Comparison of ENCODE assay signal across 8 cellular contexts in the genomic region with DNA sequence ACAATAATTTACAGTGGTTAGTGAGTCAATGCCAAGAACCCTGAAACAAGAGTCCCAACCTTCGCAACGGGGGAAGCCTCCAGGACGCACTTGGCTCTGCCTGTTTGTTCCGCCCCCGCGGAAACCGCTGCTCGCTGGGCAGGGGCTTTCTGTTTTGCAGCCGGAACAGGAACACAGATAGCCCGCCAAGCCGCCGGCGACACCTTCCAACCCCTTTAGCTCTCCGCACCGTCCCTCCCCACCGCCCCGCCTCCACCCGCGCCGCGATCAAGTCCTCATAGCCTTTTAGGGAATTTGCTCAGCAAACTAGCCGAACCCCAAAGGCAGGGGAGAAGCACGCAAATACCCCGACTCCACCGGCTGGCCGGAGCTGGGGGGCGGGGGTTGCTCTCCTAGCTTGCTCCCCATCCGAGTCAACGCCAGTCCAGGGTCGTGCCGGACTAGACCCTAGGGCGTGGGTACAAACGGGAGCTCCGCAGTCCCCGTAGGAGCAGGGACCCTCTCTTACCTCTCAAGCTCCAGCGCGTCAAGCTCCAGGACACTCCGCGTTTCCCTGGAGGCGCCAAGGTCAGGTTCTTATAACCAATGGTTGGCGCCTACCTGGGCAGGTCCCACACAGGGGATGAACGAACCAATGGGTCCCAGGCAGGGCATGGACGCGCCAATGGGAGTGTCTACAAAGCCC. TPM values are rescaled to one million over a fixed set of nuclear protein-coding genes. Genes with fewer than 3 reads are reported as not detected.
A peak's percentile ranks its signal among the peaks of the same experiment; 100 is the strongest.
DNase-seq lines count a peak whose midpoint lies in the region; ATAC-seq, FAIRE-seq and TF ChIP-seq lines count a peak whose summit lies in the region.

A gene with protein sequence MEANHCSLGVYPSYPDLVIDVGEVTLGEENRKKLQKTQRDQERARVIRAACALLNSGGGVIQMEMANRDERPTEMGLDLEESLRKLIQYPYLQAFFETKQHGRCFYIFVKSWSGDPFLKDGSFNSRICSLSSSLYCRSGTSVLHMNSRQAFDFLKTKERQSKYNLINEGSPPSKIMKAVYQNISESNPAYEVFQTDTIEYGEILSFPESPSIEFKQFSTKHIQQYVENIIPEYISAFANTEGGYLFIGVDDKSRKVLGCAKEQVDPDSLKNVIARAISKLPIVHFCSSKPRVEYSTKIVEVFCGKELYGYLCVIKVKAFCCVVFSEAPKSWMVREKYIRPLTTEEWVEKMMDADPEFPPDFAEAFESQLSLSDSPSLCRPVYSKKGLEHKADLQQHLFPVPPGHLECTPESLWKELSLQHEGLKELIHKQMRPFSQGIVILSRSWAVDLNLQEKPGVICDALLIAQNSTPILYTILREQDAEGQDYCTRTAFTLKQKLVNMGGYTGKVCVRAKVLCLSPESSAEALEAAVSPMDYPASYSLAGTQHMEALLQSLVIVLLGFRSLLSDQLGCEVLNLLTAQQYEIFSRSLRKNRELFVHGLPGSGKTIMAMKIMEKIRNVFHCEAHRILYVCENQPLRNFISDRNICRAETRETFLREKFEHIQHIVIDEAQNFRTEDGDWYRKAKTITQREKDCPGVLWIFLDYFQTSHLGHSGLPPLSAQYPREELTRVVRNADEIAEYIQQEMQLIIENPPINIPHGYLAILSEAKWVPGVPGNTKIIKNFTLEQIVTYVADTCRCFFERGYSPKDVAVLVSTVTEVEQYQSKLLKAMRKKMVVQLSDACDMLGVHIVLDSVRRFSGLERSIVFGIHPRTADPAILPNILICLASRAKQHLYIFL (minus strand): TSS at position 553 of the 685 bp plus-strand sequence. CDS start 3,086 bp downstream, outside the sequence.

- H3K27me3 ChIP-seq in cardiac muscle cell, result peaks cover 97% of the 10 kb centered on the region

- no peak for TF ChIP-seq CTCF in cardiac muscle cell (IDR thresholded peaks at IDR 0.05; ENCODE audit: low read depth, low read length)
- TF ChIP-seq CTCF in progenitor cell of endocrine pancreas (IDR thresholded peaks at IDR 0.05; ENCODE audit: unreplicated experiment), result no peak

- DNase-seq in AML-193 (lab: John Stamatoyannopoulos, UW) (peak; percentile 94 to 96), RPMI8226 (peak; percentile 73), cardiac muscle cell (ENCODE audit: low read depth in 1 of 2, low spot score in 1 of 2) (peak; percentile 67 to 87), progenitor cell of endocrine pancreas (ENCODE audit: low spot score, unreplicated experiment) (peak; percentile 49), urothelium cell line (ENCODE audit: low spot score) (peak; percentile 77)
- peak; percentile 95 for DNase-seq in activated effector memory CD4-positive, alpha-beta T cell treated with anti-CD3 and anti-CD28 coated beads, Interleukin-2, amount 50 U/mL, for 16 hours

- H3K9me3 ChIP-seq in cardiac muscle cell (ENCODE audit: low read depth), result no peaks in the 10 kb centered on the region

- peaks cover 28% of the 10 kb centered on the region for H3K27me3 Mint-ChIP-seq in progenitor cell of endocrine pancreas

- peak within 1 kb of the TSS; percentile 37 for H3K4me3 ChIP-seq in cardiac muscle cell

- ATAC-seq in GM19324 (IDR thresholded peaks at IDR 0.05; ENCODE audit: low FRiP score, unreplicated experiment) (peak; percentile 78), HG03457 (IDR thresholded peaks at IDR 0.05; ENCODE audit: unreplicated experiment) (peak; percentile 58)

- FAIRE-seq in urothelium cell line (lab: Jason Lieb, UNC), result peak; percentile 58

- H3K9me3 Mint-ChIP-seq in progenitor cell of endocrine pancreas (ENCODE audit: low read depth), result no peaks in the 10 kb centered on the region

- H3K27ac ChIP-seq in cardiac muscle cell, result no peak within 1 kb of the TSS

- no peaks in the 10 kb centered on the region for H3K4me1 ChIP-seq in cardiac muscle cell (ENCODE audit: low read depth)

- no peaks in the 10 kb centered on the region for H3K36me3 Mint-ChIP-seq in progenitor cell of endocrine pancreas (ENCODE audit: insufficient read depth)

- peak within 1 kb of the TSS; percentile 79 for H3K4me3 Mint-ChIP-seq in progenitor cell of endocrine pancreas (ENCODE audit: low read depth)

- no peaks in the 10 kb centered on the region for H3K36me3 ChIP-seq in cardiac muscle cell

- peak within 1 kb of the TSS; percentile 93 for H3K27ac Mint-ChIP-seq in progenitor cell of endocrine pancreas

- H3K4me1 Mint-ChIP-seq in progenitor cell of endocrine pancreas (ENCODE audit: low read depth), result peaks cover 10% of the 10 kb centered on the region

RNA-seq across cellular contexts. Expression of the gene that starts here (rescaled TPM):
- total RNA-seq in cardiac muscle cell, result 3.5 and 7.9 TPM in 2 replicates
- 4.2 and 5.9 TPM in 2 replicates for polyA plus RNA-seq in cardiac muscle cell
- 32.4 and 33.6 TPM in 2 replicates for total RNA-seq in progenitor cell of endocrine pancreas
